19 cellular contexts compared by ENCODE assay signal in genomic region chr10:124095096-124095495, GRCh38. TPM values are rescaled to one million over a fixed set of nuclear protein-coding genes. Genes with fewer than 3 reads are reported as not detected.
A peak's percentile ranks its signal among the peaks of the same experiment; 100 is the strongest.
DNase-seq lines count a peak whose midpoint lies in the region; ATAC-seq and TF ChIP-seq lines count a peak whose summit lies in the region.
"Had no signal": no experiment of that assay in that cellular context is flagged by ENCODE, and none has a peak within 500 bp of the region (broad histone marks: within the 10 kb centered on the region; RNA-seq: fewer than 3 reads in every experiment).

No MANE protein-coding gene starts in this region.

- H3K79me2 ChIP-seq in KMS-11 (ENCODE audit: insufficient read depth, low read depth), result peaks cover 53% of the 10 kb centered on the region
- no peaks in the 10 kb centered on the region for H3K79me2 ChIP-seq in OCI-LY1 (ENCODE audit: insufficient read depth, low read length)

- ATAC-seq in lower lobe of right lung, result no peak
- ATAC-seq in HG02759 (IDR thresholded peaks at IDR 0.05; ENCODE audit: unreplicated experiment), result no peak
- ATAC-seq: activated T-cell treated with anti-CD3 and anti-CD28 coated beads, Interleukin-2, amount 50 U/mL, for 72 hours had no signal

- H3K36me3 ChIP-seq in KMS-11 (ENCODE audit: insufficient read depth), result no peaks in the 10 kb centered on the region; the same call in 1 of the 2 replicates
- peaks cover 10% of the 10 kb centered on the region; the same call in 1 of the 2 replicates for H3K36me3 ChIP-seq in OCI-LY1 (ENCODE audit: insufficient read depth, low read length)
- no peaks in the 10 kb centered on the region for H3K36me3 ChIP-seq in lower lobe of right lung
- no peaks in the 10 kb centered on the region for H3K36me3 ChIP-seq in skeletal muscle tissue (ENCODE audit: control insufficient read depth in 3 of 3, insufficient read depth in 3 of 3, low read length in 3 of 3)
- H3K36me3 ChIP-seq: ovary, SJSA1 had no signal

- TF ChIP-seq CTCF in KMS-11 (conservative IDR thresholded peaks at IDR 0.05; ENCODE audit: low read depth, low read length) (no peak), OCI-LY1 (IDR thresholded peaks at IDR 0.05; ENCODE audit: low read length) (no peak), lower lobe of right lung (IDR thresholded peaks at IDR 0.05) (no peak)

- no peaks in the 10 kb centered on the region for H4K20me1 ChIP-seq in KMS-11 (ENCODE audit: insufficient read depth)
- H4K20me1 ChIP-seq in OCI-LY1 (ENCODE audit: insufficient read depth, low read length), result no peaks in the 10 kb centered on the region

- H3K4me2 ChIP-seq in KMS-11 (peak overlapping the region; percentile 78), OCI-LY1 (ENCODE audit: low read length) (peak overlapping the region; percentile 75; the same call in 1 of the 2 replicates)

- H3K9ac ChIP-seq in KMS-11 (peak overlapping the region; percentile 87), OCI-LY1 (ENCODE audit: low read length) (peak overlapping the region; percentile 74; the same call in 1 of the 2 replicates), skeletal muscle tissue (ENCODE audit: low read depth in 1 of 3, low read length in 3 of 3) (peak overlapping the region in 2 of 3 donors; percentile 43 to 46)

- H3K27me3 ChIP-seq in KMS-11 (ENCODE audit: insufficient read depth, low read depth), result no peaks in the 10 kb centered on the region
- no peaks in the 10 kb centered on the region; the same call in 1 of the 2 replicates for H3K27me3 ChIP-seq in OCI-LY1 (ENCODE audit: insufficient read depth, low read length)
- H3K27me3 ChIP-seq in lower lobe of right lung (ENCODE audit: low read depth), result no peaks in the 10 kb centered on the region
- no peaks in the 10 kb centered on the region for H3K27me3 ChIP-seq in skeletal muscle tissue (ENCODE audit: control insufficient read depth in 3 of 3, insufficient read depth in 3 of 3, low read length in 3 of 3)
- H3K27me3 ChIP-seq: ovary had no signal

- intact Hi-C loops in lower lobe of right lung (cut with DNase I), result no loop called here

- no peaks in the 10 kb centered on the region for H3K9me2 ChIP-seq in OCI-LY1 (ENCODE audit: low read depth, low read length)

- H3K9me3 ChIP-seq in OCI-LY1 (ENCODE audit: low read length), result no peaks in the 10 kb centered on the region
- H3K9me3 ChIP-seq in lower lobe of right lung, result peaks cover 6% of the 10 kb centered on the region
- H3K9me3 ChIP-seq in skeletal muscle tissue (ENCODE audit: control insufficient read depth in 3 of 3, low read length in 3 of 3), result peaks cover 0 to 2% (median 0%) of the 10 kb centered on the region in 3 donors
- H3K9me3 ChIP-seq: ovary had no signal

- H2AFZ ChIP-seq in KMS-11 (ENCODE audit: low read depth) (peak overlapping the region; percentile 28; the same call in 1 of the 2 replicates), OCI-LY1 (ENCODE audit: low read length) (no peak overlapping the region)

- no peaks in the 10 kb centered on the region for H3F3A ChIP-seq in OCI-LY1 (ENCODE audit: insufficient read depth, low read length)

- H3K27ac ChIP-seq in KMS-11, result peak overlapping the region; percentile 93
- peak overlapping the region; percentile 40 for H3K27ac ChIP-seq in OCI-LY1 (ENCODE audit: low read depth, low read length, poor library complexity, severe bottlenecking)
- no peak overlapping the region for H3K27ac ChIP-seq in lower lobe of right lung
- H3K27ac ChIP-seq in skeletal muscle tissue (ENCODE audit: low read depth, low read length), result peak overlapping the region; percentile 61
- H3K27ac ChIP-seq: epithelial cell of prostate, SJSA1 had no signal

- peaks cover 23% of the 10 kb centered on the region for H3K4me1 ChIP-seq in KMS-11 (ENCODE audit: low read depth, poor library complexity, severe bottlenecking)
- peaks cover 37% of the 10 kb centered on the region for H3K4me1 ChIP-seq in OCI-LY1 (ENCODE audit: insufficient read depth, low read length, severe bottlenecking)
- H3K4me1 ChIP-seq in lower lobe of right lung, result peaks cover 36% of the 10 kb centered on the region
- peaks cover 21 to 56% (median 37%) of the 10 kb centered on the region in 3 donors for H3K4me1 ChIP-seq in skeletal muscle tissue (ENCODE audit: control insufficient read depth in 3 of 3, insufficient read depth in 3 of 3, low read length in 3 of 3)

- H3K4me3 ChIP-seq in KMS-11 (IDR thresholded peaks at IDR 0.05; ENCODE audit: insufficient read depth, low read depth, low read length) (no peak overlapping the region), OCI-LY1 (ENCODE audit: low read depth, low read length, poor library complexity, severe bottlenecking) (peak overlapping the region; percentile 67), lower lobe of right lung (no peak overlapping the region), skeletal muscle tissue (ENCODE audit: low read length in 3 of 3) (peak overlapping the region in 1 of 3 donors; percentile 31)
- H3K4me3 ChIP-seq: SJSA1 had no signal

- DNase-seq in lower lobe of right lung, result peak; percentile 29
- DNase-seq in NOMO-1 treated with DMSO at 0.1 percent for 48 hours (lab: John Stamatoyannopoulos, UW; ENCODE audit: unreplicated experiment), result no peak
- no peak for DNase-seq in Kasumi-1 (lab: John Stamatoyannopoulos, UW)
- DNase-seq in SW480 (ENCODE audit: low spot score), result no peak
- DNase-seq: activated CD4-positive, CD25-positive, alpha-beta regulatory T cell; activated T-cell treated with anti-CD3 and anti-CD28 coated beads, Interleukin-2, amount 50 U/mL, for 72 hours; AML-193; glutamatergic neuron; H9; KG1; NCI-H1436; NCI-H345; ovary had no signal

RNA-seq across cellular contexts. Expression of gene CHST15, which starts 1.7 kb away (rescaled TPM):
- total RNA-seq in lower lobe of right lung (36.5 TPM), skeletal muscle tissue (19.3 TPM)
